10 cellular contexts compared by ENCODE assay signal in the genomic region with DNA sequence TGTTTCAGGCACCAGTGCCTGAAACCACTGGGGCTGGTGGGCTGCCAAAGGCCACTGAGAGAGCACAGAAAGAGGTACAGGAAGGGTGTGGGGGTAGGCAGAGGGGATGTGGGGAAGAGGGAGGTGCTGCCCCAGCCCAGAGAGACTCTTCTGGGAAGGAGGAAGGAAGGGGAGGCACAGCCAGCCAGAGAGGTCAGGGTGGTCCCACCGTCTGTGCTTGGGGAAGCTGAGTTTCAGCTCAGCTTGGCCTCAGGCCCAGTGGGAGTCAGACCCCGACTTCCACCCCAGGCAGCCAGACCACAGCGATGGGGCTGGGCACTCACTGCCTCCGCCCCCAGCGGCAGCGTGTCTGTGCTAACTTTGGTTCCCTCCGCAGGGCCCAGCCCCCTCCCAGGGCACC. TPM values are rescaled to one million over a fixed set of nuclear protein-coding genes. Genes with fewer than 3 reads are reported as not detected.
A peak's percentile ranks its signal among the peaks of the same experiment; 100 is the strongest.
DNase-seq lines count a peak whose midpoint lies in the region; ATAC-seq and TF ChIP-seq lines count a peak whose summit lies in the region.
"Had no signal": no experiment of that assay in that cellular context is flagged by ENCODE, and none has a peak within 500 bp of the region (broad histone marks: within the 10 kb centered on the region; RNA-seq: fewer than 3 reads in every experiment).

No MANE protein-coding gene starts in this region.

- no peak for TF ChIP-seq CTCF in tibial nerve (IDR thresholded peaks at IDR 0.05)

- 17 to 32% methylated on average over 2 to 7 of the region's 7 CpGs for WGBS in tibial nerve, 2 donors

- ATAC-seq in HG02970 (IDR thresholded peaks at IDR 0.05; ENCODE audit: low FRiP score, unreplicated experiment) = no peak

- peak overlapping the region; percentile 80 for H3K4me3 Mint-ChIP-seq in activated naive CD4-positive, alpha-beta T cell treated with anti-CD3 and anti-CD28 coated beads, Interleukin-2, amount 10 ng/mL, durations not matched to agents 7 days and 5 days
- H3K4me3 Mint-ChIP-seq in activated CD4-positive, alpha-beta memory T cell treated with anti-CD3 and anti-CD28 coated beads, Interleukin-2, amount 10 ng/mL, durations not matched to agents 7 days and 5 days = peak overlapping the region; percentile 26

- peak; percentile 48 for DNase-seq in activated naive CD4-positive, alpha-beta T cell treated with anti-CD3 and anti-CD28 coated beads, Interleukin-2, amount 10 ng/mL, durations not matched to agents 7 days and 5 days
- DNase-seq in activated naive CD4-positive, alpha-beta T cell (lab: John Stamatoyannopoulos, UW) = no peak
- no peak for DNase-seq in activated CD4-positive, alpha-beta memory T cell treated with anti-CD3 and anti-CD28 coated beads, Interleukin-2, amount 10 ng/mL, durations not matched to agents 7 days and 5 days
- DNase-seq in tibial nerve (ENCODE audit: low spot score in 2 of 2) (no peak), NCI-H82 (lab: John Stamatoyannopoulos, UW) (no peak), NCI-H2227 (lab: John Stamatoyannopoulos, UW; ENCODE audit: unreplicated experiment) (no peak)
- DNase-seq: HCEC 1CT, NCI-H345 had no signal

- H3K27ac ChIP-seq in layer of hippocampus (ENCODE audit: low read depth, low read length) (peak overlapping the region; percentile 42), tibial nerve (peak overlapping the region in 3 of 4 donors; percentile 10 to 59 (median 27))

- H3K27me3 Mint-ChIP-seq in activated naive CD4-positive, alpha-beta T cell treated with anti-CD3 and anti-CD28 coated beads, Interleukin-2, amount 10 ng/mL, durations not matched to agents 7 days and 5 days = no peaks in the 10 kb centered on the region
- H3K27me3 Mint-ChIP-seq in activated CD4-positive, alpha-beta memory T cell treated with anti-CD3 and anti-CD28 coated beads, Interleukin-2, amount 10 ng/mL, durations not matched to agents 7 days and 5 days = no peaks in the 10 kb centered on the region

- H3K4me1 Mint-ChIP-seq in activated naive CD4-positive, alpha-beta T cell treated with anti-CD3 and anti-CD28 coated beads, Interleukin-2, amount 10 ng/mL, durations not matched to agents 7 days and 5 days = peaks cover 64% of the 10 kb centered on the region
- H3K4me1 Mint-ChIP-seq in activated CD4-positive, alpha-beta memory T cell treated with anti-CD3 and anti-CD28 coated beads, Interleukin-2, amount 10 ng/mL, durations not matched to agents 7 days and 5 days = peaks cover 55% of the 10 kb centered on the region

- no peak for TF ChIP-seq EP300 in tibial nerve (IDR thresholded peaks at IDR 0.05)

- POLR2A ChIA-PET in activated CD4-positive, alpha-beta memory T cell treated with anti-CD3 and anti-CD28 coated beads, Interleukin-2, amount 10 ng/mL, durations not matched to agents 7 days and 5 days (lab: Charles Lee) = interaction anchor here (1.2 to 1.8 kb wide), 3 partner anchors 8 to 37 kb away, joined by 5 to 9 read pairs (median 5); a partner anchor contains a TSS

- no peaks in the 10 kb centered on the region for H3K36me3 ChIP-seq in tibial nerve

- H3K4me1 ChIP-seq in tibial nerve = peaks cover 0 to 41% (median 14%) of the 10 kb centered on the region in 4 donors

- H3K9me3 Mint-ChIP-seq in activated naive CD4-positive, alpha-beta T cell treated with anti-CD3 and anti-CD28 coated beads, Interleukin-2, amount 10 ng/mL, durations not matched to agents 7 days and 5 days = no peaks in the 10 kb centered on the region
- H3K9me3 Mint-ChIP-seq in activated CD4-positive, alpha-beta memory T cell treated with anti-CD3 and anti-CD28 coated beads, Interleukin-2, amount 10 ng/mL, durations not matched to agents 7 days and 5 days = no peaks in the 10 kb centered on the region

- CTCF ChIA-PET in activated naive CD4-positive, alpha-beta T cell treated with anti-CD3 and anti-CD28 coated beads, Interleukin-2, amount 10 ng/mL, durations not matched to agents 7 days and 5 days (lab: Charles Lee) = no interaction called here
- CTCF ChIA-PET in activated CD4-positive, alpha-beta memory T cell treated with anti-CD3 and anti-CD28 coated beads, Interleukin-2, amount 10 ng/mL, durations not matched to agents 7 days and 5 days (lab: Charles Lee) = interaction anchor here (0.8 kb wide), 1 partner anchor 546 kb away, joined by 3 read pairs; no protein-coding TSS in a partner anchor

- no peak overlapping the region for H3K4me3 ChIP-seq in tibial nerve

- H3K9me3 ChIP-seq in tibial nerve = no peaks in the 10 kb centered on the region

- H3K36me3 Mint-ChIP-seq in activated naive CD4-positive, alpha-beta T cell treated with anti-CD3 and anti-CD28 coated beads, Interleukin-2, amount 10 ng/mL, durations not matched to agents 7 days and 5 days = no peaks in the 10 kb centered on the region
- no peaks in the 10 kb centered on the region for H3K36me3 Mint-ChIP-seq in activated CD4-positive, alpha-beta memory T cell treated with anti-CD3 and anti-CD28 coated beads, Interleukin-2, amount 10 ng/mL, durations not matched to agents 7 days and 5 days (ENCODE audit: low read depth)

- peak overlapping the region; percentile 96 for H3K27ac Mint-ChIP-seq in activated naive CD4-positive, alpha-beta T cell treated with anti-CD3 and anti-CD28 coated beads, Interleukin-2, amount 10 ng/mL, durations not matched to agents 7 days and 5 days
- peak overlapping the region; percentile 86 for H3K27ac Mint-ChIP-seq in activated CD4-positive, alpha-beta memory T cell treated with anti-CD3 and anti-CD28 coated beads, Interleukin-2, amount 10 ng/mL, durations not matched to agents 7 days and 5 days

- H3K27me3 ChIP-seq in layer of hippocampus (ENCODE audit: control insufficient read depth, insufficient read depth, low read length) (no peaks in the 10 kb centered on the region), tibial nerve (no peaks in the 10 kb centered on the region)

- no peak for TF ChIP-seq POLR2A in tibial nerve (IDR thresholded peaks at IDR 0.05)

RNA-seq across cellular contexts. Expression of a gene that starts 8.7 kb away (rescaled TPM):
- total RNA-seq in activated CD4-positive, alpha-beta memory T cell treated with anti-CD3 and anti-CD28 coated beads, Interleukin-2, amount 10 ng/mL, durations not matched to agents 7 days and 5 days = 100 to 1,000 TPM; 106 to 112 TPM
- 100 to 1,000 TPM in 2 of 4 donors, 10 to 100 TPM in 2; 77.2 to 121 (median 97.1) TPM for total RNA-seq in tibial nerve

RNA-seq across cellular contexts. Expression of a gene that starts 36.9 kb away (rescaled TPM):
- total RNA-seq in activated CD4-positive, alpha-beta memory T cell treated with anti-CD3 and anti-CD28 coated beads, Interleukin-2, amount 10 ng/mL, durations not matched to agents 7 days and 5 days = 100 to 1,000 TPM; 177 to 186 TPM
- total RNA-seq in tibial nerve = 100 to 1,000 TPM in 3 of 4 donors, 10 to 100 TPM in 1; 92.0 to 135 (median 122) TPM

RNA-seq across cellular contexts. Expression of a gene that starts 54.1 kb away (rescaled TPM):
- not detected for total RNA-seq in activated CD4-positive, alpha-beta memory T cell treated with anti-CD3 and anti-CD28 coated beads, Interleukin-2, amount 10 ng/mL, durations not matched to agents 7 days and 5 days
- total RNA-seq in tibial nerve = not detected
